Comparison of ENCODE assay signal across 1 cellular context in the genomic region with DNA sequence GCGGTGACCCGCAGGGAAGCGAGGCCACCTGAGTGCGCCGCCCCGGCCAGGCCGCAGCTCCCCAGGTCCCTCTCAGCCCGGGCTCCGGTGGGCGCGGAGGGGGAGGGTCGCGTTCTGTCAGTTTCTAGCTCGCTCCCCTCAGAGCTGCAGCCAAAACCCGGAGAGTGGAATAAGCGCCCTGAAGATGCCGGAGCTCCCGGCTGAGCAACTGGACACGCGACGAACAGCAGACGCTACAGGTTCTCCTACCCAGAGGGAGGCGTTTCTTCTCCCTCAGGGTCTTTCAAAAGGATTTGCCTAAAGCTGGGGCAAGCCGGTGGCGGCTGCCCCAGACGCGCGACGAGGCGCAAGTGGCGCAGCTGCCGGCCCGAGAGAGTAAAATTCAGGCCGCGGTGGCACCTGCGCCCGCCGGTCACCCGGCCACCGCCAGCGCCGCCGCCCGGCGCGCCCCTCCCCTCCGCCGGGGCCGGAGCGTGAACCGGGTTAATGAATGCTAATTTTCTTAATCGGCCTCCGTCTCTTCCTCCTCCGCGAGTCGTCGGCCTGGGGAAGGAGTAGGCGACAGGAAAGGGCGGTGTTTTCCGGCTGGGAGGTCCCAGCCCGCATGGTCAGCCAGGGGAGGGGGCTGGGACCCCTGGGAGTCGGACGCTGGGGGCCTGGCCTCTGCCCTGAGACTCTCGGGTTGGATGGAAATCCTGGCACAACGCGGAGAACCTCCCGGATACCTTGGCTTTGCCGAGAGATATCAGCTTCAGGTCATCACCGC.
TF ChIP-seq lines count a peak whose summit lies in the region.

No MANE protein-coding gene starts in this region.

TF ChIP-seq in HepG2, 621 proteins besides CTCF, POLR2A, EP300 and RAD21 (continued from another document):
- TF ChIP-seq ZNF687 (CRISPR knock-in tag; IDR thresholded peaks at IDR 0.05) (peak; percentile 41; the same call in 1 of the 2 replicates), RNF2 (conservative IDR thresholded peaks at IDR 0.05; ENCODE audit: low read depth) (peak; percentile 25; the same call in 1 of the 2 replicates), KLF9 (CRISPR knock-in tag; IDR thresholded peaks at IDR 0.05; ENCODE audit: low read depth) (no peak), HOXA3 (CRISPR knock-in tag; IDR thresholded peaks at IDR 0.05) (0 out of 2 replicates have a peak, but pooled peaks have one; percentile 12), ZBTB7A (CRISPR knock-in tag; IDR thresholded peaks at IDR 0.05) (peak; percentile 54; the same call in 1 of the 2 replicates), TBX2 (CRISPR knock-in tag; IDR thresholded peaks at IDR 0.05; ENCODE audit: borderline replicate concordance) (peak; percentile 11; the same call in 1 of the 2 replicates), ZNF619 (CRISPR knock-in tag; IDR thresholded peaks at IDR 0.05) (0 out of 2 replicates have a peak, but pooled peaks have one; percentile 36), XRCC5 (optimal IDR thresholded peaks at IDR 0.05; ENCODE audit: low read length) (peak; percentile 21), NRL (CRISPR knock-in tag; IDR thresholded peaks at IDR 0.05; ENCODE audit: borderline replicate concordance) (peak; percentile 40; the same call in 1 of the 2 replicates), NFKB2 (CRISPR knock-in tag; IDR thresholded peaks at IDR 0.05; ENCODE audit: borderline replicate concordance) (0 out of 2 replicates have a peak, but pooled peaks have one; percentile 44), EZH2 (conservative IDR thresholded peaks at IDR 0.05; ENCODE audit: low read depth, low read length) (peak; percentile 92), EED (CRISPR knock-in tag; IDR thresholded peaks at IDR 0.05) (peak; percentile 27), HIVEP1 (CRISPR knock-in tag; IDR thresholded peaks at IDR 0.05) (0 out of 2 replicates have a peak, but pooled peaks have one; percentile 8), NR1H2 (CRISPR knock-in tag; IDR thresholded peaks at IDR 0.05; ENCODE audit: borderline replicate concordance, low read depth) (no peak), MTA1 (CRISPR knock-in tag; IDR thresholded peaks at IDR 0.05; ENCODE audit: borderline replicate concordance) (0 out of 2 replicates have a peak, but pooled peaks have one; percentile 18)
- TF ChIP-seq, protein P1, sequence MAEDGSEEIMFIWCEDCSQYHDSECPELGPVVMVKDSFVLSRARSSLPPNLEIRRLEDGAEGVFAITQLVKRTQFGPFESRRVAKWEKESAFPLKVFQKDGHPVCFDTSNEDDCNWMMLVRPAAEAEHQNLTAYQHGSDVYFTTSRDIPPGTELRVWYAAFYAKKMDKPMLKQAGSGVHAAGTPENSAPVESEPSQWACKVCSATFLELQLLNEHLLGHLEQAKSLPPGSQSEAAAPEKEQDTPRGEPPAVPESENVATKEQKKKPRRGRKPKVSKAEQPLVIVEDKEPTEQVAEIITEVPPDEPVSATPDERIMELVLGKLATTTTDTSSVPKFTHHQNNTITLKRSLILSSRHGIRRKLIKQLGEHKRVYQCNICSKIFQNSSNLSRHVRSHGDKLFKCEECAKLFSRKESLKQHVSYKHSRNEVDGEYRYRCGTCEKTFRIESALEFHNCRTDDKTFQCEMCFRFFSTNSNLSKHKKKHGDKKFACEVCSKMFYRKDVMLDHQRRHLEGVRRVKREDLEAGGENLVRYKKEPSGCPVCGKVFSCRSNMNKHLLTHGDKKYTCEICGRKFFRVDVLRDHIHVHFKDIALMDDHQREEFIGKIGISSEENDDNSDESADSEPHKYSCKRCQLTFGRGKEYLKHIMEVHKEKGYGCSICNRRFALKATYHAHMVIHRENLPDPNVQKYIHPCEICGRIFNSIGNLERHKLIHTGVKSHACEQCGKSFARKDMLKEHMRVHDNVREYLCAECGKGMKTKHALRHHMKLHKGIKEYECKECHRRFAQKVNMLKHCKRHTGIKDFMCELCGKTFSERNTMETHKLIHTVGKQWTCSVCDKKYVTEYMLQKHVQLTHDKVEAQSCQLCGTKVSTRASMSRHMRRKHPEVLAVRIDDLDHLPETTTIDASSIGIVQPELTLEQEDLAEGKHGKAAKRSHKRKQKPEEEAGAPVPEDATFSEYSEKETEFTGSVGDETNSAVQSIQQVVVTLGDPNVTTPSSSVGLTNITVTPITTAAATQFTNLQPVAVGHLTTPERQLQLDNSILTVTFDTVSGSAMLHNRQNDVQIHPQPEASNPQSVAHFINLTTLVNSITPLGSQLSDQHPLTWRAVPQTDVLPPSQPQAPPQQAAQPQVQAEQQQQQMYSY (CRISPR knock-in tag; IDR thresholded peaks at IDR 0.05) = peak; percentile 99
- TF ChIP-seq, protein P2, sequence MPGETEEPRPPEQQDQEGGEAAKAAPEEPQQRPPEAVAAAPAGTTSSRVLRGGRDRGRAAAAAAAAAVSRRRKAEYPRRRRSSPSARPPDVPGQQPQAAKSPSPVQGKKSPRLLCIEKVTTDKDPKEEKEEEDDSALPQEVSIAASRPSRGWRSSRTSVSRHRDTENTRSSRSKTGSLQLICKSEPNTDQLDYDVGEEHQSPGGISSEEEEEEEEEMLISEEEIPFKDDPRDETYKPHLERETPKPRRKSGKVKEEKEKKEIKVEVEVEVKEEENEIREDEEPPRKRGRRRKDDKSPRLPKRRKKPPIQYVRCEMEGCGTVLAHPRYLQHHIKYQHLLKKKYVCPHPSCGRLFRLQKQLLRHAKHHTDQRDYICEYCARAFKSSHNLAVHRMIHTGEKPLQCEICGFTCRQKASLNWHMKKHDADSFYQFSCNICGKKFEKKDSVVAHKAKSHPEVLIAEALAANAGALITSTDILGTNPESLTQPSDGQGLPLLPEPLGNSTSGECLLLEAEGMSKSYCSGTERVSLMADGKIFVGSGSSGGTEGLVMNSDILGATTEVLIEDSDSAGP (CRISPR knock-in tag; IDR thresholded peaks at IDR 0.05; ENCODE audit: borderline replicate concordance) = peak; percentile 39; the same call in 1 of the 2 replicates
